Comparison of ENCODE assay signal across 9 cellular contexts in genomic region chr1:208604295-208604694, GRCh38.
DNase-seq lines count a peak whose midpoint lies in the region; ATAC-seq, FAIRE-seq and TF ChIP-seq lines count a peak whose summit lies in the region.
"Had no signal": no experiment of that assay in that cellular context is flagged by ENCODE, and none has a peak within 500 bp of the region (broad histone marks: within the 10 kb centered on the region; RNA-seq: fewer than 3 reads in every experiment).

No MANE protein-coding gene starts in this region.

- H3K4me1 Mint-ChIP-seq in activated CD4-positive, alpha-beta memory T cell treated with anti-CD3 and anti-CD28 coated beads for 36 hours (ENCODE audit: low read depth), result peaks cover 7% of the 10 kb centered on the region

- peak; percentile 96 for FAIRE-seq in GM19239 (lab: Jason Lieb, UNC)
- no peak for FAIRE-seq in D721Med (lab: Jason Lieb, UNC)

- intact Hi-C loops in activated CD4-positive, alpha-beta memory T cell treated with anti-CD3 and anti-CD28 coated beads for 36 hours (cut with micrococcal nuclease), result no loop called here

- no peak overlapping the region for H3K27ac Mint-ChIP-seq in activated CD4-positive, alpha-beta memory T cell treated with anti-CD3 and anti-CD28 coated beads for 36 hours

- H3K9me3 Mint-ChIP-seq in activated CD4-positive, alpha-beta memory T cell treated with anti-CD3 and anti-CD28 coated beads for 36 hours, result no peaks in the 10 kb centered on the region

- peak; percentile 88 for ATAC-seq in HG03039 (IDR thresholded peaks at IDR 0.05; ENCODE audit: unreplicated experiment)

- peak; percentile 70 for DNase-seq in COLO829 (ENCODE audit: low spot score)
- DNase-seq in GM19239 (ENCODE audit: insufficient read length, low spot score), result peak; percentile 39
- DNase-seq in activated CD4-positive, alpha-beta memory T cell treated with anti-CD3 and anti-CD28 coated beads for 36 hours, result peak; percentile 17
- no peak for DNase-seq in D721Med (ENCODE audit: insufficient read length, low spot score)
- no peak for DNase-seq in stimulated activated CD4-positive, alpha-beta T cell treated with anti-CD3 and anti-CD28 coated beads, Interleukin-4, amount 100 ng/mL, for 24 hours
- no peak for DNase-seq in NCI-H2227 treated with DMSO at 0.1 percent for 48 hours (lab: John Stamatoyannopoulos, UW)
- DNase-seq in iPS-NIHi7 (ENCODE audit: extremely low spot score), result no peak
- DNase-seq: NCI-H2029 treated with DMSO at 0.1 percent for 48 hours had no signal

- peaks cover 7% of the 10 kb centered on the region for H3K27me3 Mint-ChIP-seq in activated CD4-positive, alpha-beta memory T cell treated with anti-CD3 and anti-CD28 coated beads for 36 hours

- no peak overlapping the region for H3K4me3 Mint-ChIP-seq in activated CD4-positive, alpha-beta memory T cell treated with anti-CD3 and anti-CD28 coated beads for 36 hours

- CTCF ChIA-PET in activated CD4-positive, alpha-beta memory T cell treated with anti-CD3 and anti-CD28 coated beads for 36 hours (lab: Charles Lee), result no interaction called here

- no peak for TF ChIP-seq CTCF in D721Med (IDR thresholded peaks at IDR 0.05; ENCODE audit: insufficient read depth, missing control alignments)

- POLR2A ChIA-PET in activated CD4-positive, alpha-beta memory T cell treated with anti-CD3 and anti-CD28 coated beads for 36 hours (lab: Charles Lee), result no interaction called here

- H3K36me3 Mint-ChIP-seq in activated CD4-positive, alpha-beta memory T cell treated with anti-CD3 and anti-CD28 coated beads for 36 hours, result no peaks in the 10 kb centered on the region

Comparison
In these comparisons a context has a peak if more than half of its experiments do, and no peak if none do; other contexts are left out.
1. DNase-seq: peak in COLO829 (single experiment), GM19239 (single experiment) and activated CD4-positive, alpha-beta memory T cell treated with anti-CD3 and anti-CD28 coated beads for 36 hours (single experiment); none in D721Med (single experiment), stimulated activated CD4-positive, alpha-beta T cell treated with anti-CD3 and anti-CD28 coated beads, Interleukin-4, amount 100 ng/mL, for 24 hours (single experiment), NCI-H2227 treated with DMSO at 0.1 percent for 48 hours (single experiment) and iPS-NIHi7 (single experiment).